ENCODE assay signal across 8 cellular contexts in the genomic region with DNA sequence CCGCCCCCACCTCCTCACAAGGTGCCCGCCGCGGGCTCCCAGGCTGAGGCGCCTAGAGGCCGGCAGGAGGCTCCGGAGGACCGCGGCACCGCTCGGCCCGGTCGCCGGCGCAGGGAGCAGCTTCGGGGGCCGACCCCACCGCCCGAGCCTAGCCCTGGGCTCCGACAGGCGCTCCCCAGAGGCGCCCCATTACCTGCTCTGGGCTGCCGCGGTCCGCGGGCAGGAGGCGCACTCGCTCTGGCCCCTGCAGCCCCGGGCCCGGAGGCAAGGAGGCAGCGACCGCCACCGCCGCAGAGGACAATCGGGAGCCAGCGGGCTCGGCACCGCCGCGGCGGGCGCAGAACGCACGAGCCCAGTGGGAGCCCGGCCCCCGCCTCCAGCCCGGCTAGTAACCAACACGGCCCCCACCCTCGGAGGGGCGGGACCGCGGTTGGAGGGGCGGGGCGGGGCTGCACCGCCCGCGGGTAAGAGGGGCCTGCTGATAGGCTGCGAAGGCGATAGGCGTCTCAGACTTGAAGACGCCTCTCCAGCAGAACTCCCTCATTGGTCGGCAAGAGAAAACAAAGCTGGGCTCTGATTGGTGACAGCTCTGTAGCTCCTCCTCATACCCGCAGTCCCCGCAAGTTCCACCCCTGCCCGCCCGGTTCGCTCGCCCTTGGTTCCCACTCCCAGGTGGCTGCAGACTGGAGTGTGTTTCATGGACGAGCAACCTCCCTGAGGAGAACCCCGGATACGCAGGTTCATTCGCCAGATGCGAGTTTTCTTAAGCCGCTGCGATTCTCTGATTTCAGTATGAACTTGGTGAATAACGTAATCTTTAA. TPM values are rescaled to one million over a fixed set of nuclear protein-coding genes. Genes with fewer than 3 reads are reported as not detected.
A peak's percentile ranks its signal among the peaks of the same experiment; 100 is the strongest.
DNase-seq lines count a peak whose midpoint lies in the region; ATAC-seq and TF ChIP-seq lines count a peak whose summit lies in the region.

A gene (minus strand): TSS at position 397 of the 821 bp plus-strand sequence. CDS start 64,460 bp downstream, outside the sequence.

- H4K20me1 ChIP-seq in GM23248 (ENCODE audit: insufficient read depth) (no peaks in the 10 kb centered on the region), Karpas-422 (ENCODE audit: insufficient read depth, low read depth, low read length) (no peaks in the 10 kb centered on the region; the same call in 1 of the 2 replicates)

- WGBS in GM23248 (ENCODE audit: low coverage in 1 of 2, low lambda C conversion rate in 2 of 2, missing lambda C conversion rate in 2 of 2), 2 experiments = 1 to 2% methylated on average over 26 to 47 of the region's 76 CpGs
- WGBS in esophagus muscularis mucosa = 0% methylated on average over 19 of the region's 76 CpGs

- intact Hi-C loops in esophagus muscularis mucosa (cut with DNase I) = loop anchor here (2.0 kb wide), 1 partner anchor 80 kb away; no protein-coding TSS in a partner anchor

- TF ChIP-seq CTCF in Peyer's patch (IDR thresholded peaks at IDR 0.05) (peak in 5 of 6 experiments; percentile 37 to 62 (median 50)), esophagus muscularis mucosa (IDR thresholded peaks at IDR 0.05) (peak; percentile 50 to 74 (median 65))

- peak; percentile 90 to 93 for ATAC-seq in activated T-cell treated with anti-CD3 and anti-CD28 coated beads, Interleukin-2, amount 50 U/mL, for 72 hours (replicated peaks in 1 of 2)

- H3K36me3 ChIP-seq in GM23248 (ENCODE audit: low read depth) (no peaks in the 10 kb centered on the region), Karpas-422 (ENCODE audit: insufficient read depth, low read length) (no peaks in the 10 kb centered on the region), Peyer's patch (no peaks in the 10 kb centered on the region), esophagus muscularis mucosa (no peaks in the 10 kb centered on the region), mucosa of stomach (ENCODE audit: control insufficient read depth, insufficient read depth, low read length) (no peaks in the 10 kb centered on the region)

- H3F3A ChIP-seq in GM23248 (ENCODE audit: insufficient read depth) = no peaks in the 10 kb centered on the region

- H3K9me3 ChIP-seq in GM23248 (ENCODE audit: low read depth) = no peaks in the 10 kb centered on the region
- no peaks in the 10 kb centered on the region for H3K9me3 ChIP-seq in Karpas-422 (ENCODE audit: low read length)
- no peaks in the 10 kb centered on the region for H3K9me3 ChIP-seq in Peyer's patch
- no peaks in the 10 kb centered on the region for H3K9me3 ChIP-seq in esophagus muscularis mucosa
- no peaks in the 10 kb centered on the region for H3K9me3 ChIP-seq in mucosa of stomach (ENCODE audit: control insufficient read depth, low read length)

- H3K4me1 ChIP-seq in GM23248 (ENCODE audit: insufficient read depth) (0 out of 2 replicates have a peak, but pooled peaks cover 4% of the 10 kb centered on the region), Karpas-422 (ENCODE audit: low read length) (peaks cover 11% of the 10 kb centered on the region), Peyer's patch (peaks cover 0 to 4% (median 0%) of the 10 kb centered on the region in 4 donors), esophagus muscularis mucosa (peaks cover 17 to 47% (median 42%) of the 10 kb centered on the region in 4 donors), mucosa of stomach (ENCODE audit: control insufficient read depth, insufficient read depth, low read length) (peaks cover 6% of the 10 kb centered on the region)

- H3K27ac Mint-ChIP-seq in activated T-cell treated with anti-CD3 and anti-CD28 coated beads, Interleukin-2, amount 50 U/mL, for 72 hours = peak within 1 kb of the TSS; percentile 42

- peak within 1 kb of the TSS; percentile 46; the same call in 1 of the 2 replicates for H3K9ac ChIP-seq in GM23248
- H3K9ac ChIP-seq in Karpas-422 (ENCODE audit: low read length) = peak within 1 kb of the TSS; percentile 58
- peak within 1 kb of the TSS; percentile 72 for H3K9ac ChIP-seq in mucosa of stomach (ENCODE audit: low read length)

- no peak within 1 kb of the TSS for H3K27ac ChIP-seq in GM23248
- H3K27ac ChIP-seq in Karpas-422 (ENCODE audit: low read length) = no peak within 1 kb of the TSS
- peak within 1 kb of the TSS; percentile 86 to 98 (median 96) for H3K27ac ChIP-seq in Peyer's patch
- peak within 1 kb of the TSS; percentile 90 to 95 (median 90) for H3K27ac ChIP-seq in esophagus muscularis mucosa (replicated peaks in 1 of 4)

- H3K4me3 ChIP-seq in GM23248 (peak within 1 kb of the TSS; percentile 80), Karpas-422 (ENCODE audit: low read length) (peak within 1 kb of the TSS; percentile 67), Peyer's patch (peak within 1 kb of the TSS; percentile 77 to 98 (median 92)), esophagus muscularis mucosa (peak within 1 kb of the TSS; percentile 69 to 96 (median 76)), mucosa of stomach (ENCODE audit: low read length) (no peak within 1 kb of the TSS)

- no peak for TF ChIP-seq EP300 in esophagus muscularis mucosa (IDR thresholded peaks at IDR 0.05)

- in situ Hi-C loops in GM23248 (cut with MboI) = no loop called here

- H3K9me2 ChIP-seq in GM23248 (ENCODE audit: insufficient read depth) = no peaks in the 10 kb centered on the region
- no peaks in the 10 kb centered on the region for H3K9me2 ChIP-seq in Karpas-422 (replicated peaks; ENCODE audit: insufficient read depth, low read length)

- peak; percentile 54 for DNase-seq in DMS79 (lab: John Stamatoyannopoulos, UW)
- DNase-seq in GM23248 = peak; percentile 98
- peak; percentile 97 for DNase-seq in Karpas-422
- DNase-seq in Peyer's patch = peak; percentile 95 to 99 (median 98)
- DNase-seq in activated T-cell treated with anti-CD3 and anti-CD28 coated beads, Interleukin-2, amount 50 U/mL, for 72 hours = peak; percentile 95 to 97
- DNase-seq in esophagus muscularis mucosa (ENCODE audit: extremely low spot score) = peak; percentile 99
- peak; percentile 86 to 94 for DNase-seq in stimulated activated CD8-positive, alpha-beta memory T cell treated with anti-CD3 and anti-CD28 coated beads, Interleukin-4, amount 100 ng/mL, for 4 hours (ENCODE audit: low read depth in 2 of 2, low spot score in 1 of 2)

- no peaks in the 10 kb centered on the region for H3K9me3 Mint-ChIP-seq in activated T-cell treated with anti-CD3 and anti-CD28 coated beads, Interleukin-2, amount 50 U/mL, for 72 hours

- H3K27me3 Mint-ChIP-seq in activated T-cell treated with anti-CD3 and anti-CD28 coated beads, Interleukin-2, amount 50 U/mL, for 72 hours (ENCODE audit: low read depth) = no peaks in the 10 kb centered on the region

- H3K27me3 ChIP-seq in GM23248 (replicated peaks; ENCODE audit: insufficient read depth) (peaks cover 42% of the 10 kb centered on the region), Karpas-422 (ENCODE audit: low read length) (no peaks in the 10 kb centered on the region), Peyer's patch (no peaks in the 10 kb centered on the region), esophagus muscularis mucosa (no peaks in the 10 kb centered on the region), mucosa of stomach (ENCODE audit: control insufficient read depth, insufficient read depth, low read length) (no peaks in the 10 kb centered on the region)

- TF ChIP-seq POLR2A in Peyer's patch (IDR thresholded peaks at IDR 0.05) = peak; percentile 37 to 62
- no peak for TF ChIP-seq POLR2A in esophagus muscularis mucosa (IDR thresholded peaks at IDR 0.05; ENCODE audit: low read depth)

- H2AFZ ChIP-seq in GM23248 = peak within 1 kb of the TSS; percentile 90
- peak within 1 kb of the TSS; percentile 96 for H2AFZ ChIP-seq in Karpas-422 (ENCODE audit: low read length)

- no peaks in the 10 kb centered on the region for H3K79me2 ChIP-seq in GM23248 (ENCODE audit: insufficient read depth)
- H3K79me2 ChIP-seq in Karpas-422 (ENCODE audit: low read length) = no peaks in the 10 kb centered on the region

- peak within 1 kb of the TSS; percentile 88 to 94 for H3K4me3 Mint-ChIP-seq in activated T-cell treated with anti-CD3 and anti-CD28 coated beads, Interleukin-2, amount 50 U/mL, for 72 hours

- H3K4me2 ChIP-seq in GM23248 (ENCODE audit: unreplicated experiment) (peak within 1 kb of the TSS; percentile 91), Karpas-422 (ENCODE audit: low read depth, low read length, poor library complexity, severe bottlenecking) (peak within 1 kb of the TSS; percentile 84)

- peaks cover 58% of the 10 kb centered on the region for H3K4me1 Mint-ChIP-seq in activated T-cell treated with anti-CD3 and anti-CD28 coated beads, Interleukin-2, amount 50 U/mL, for 72 hours (ENCODE audit: low read depth)

- H3K36me3 Mint-ChIP-seq in activated T-cell treated with anti-CD3 and anti-CD28 coated beads, Interleukin-2, amount 50 U/mL, for 72 hours (ENCODE audit: insufficient read depth in 2 of 2) = no peaks in the 10 kb centered on the region

RNA-seq across cellular contexts. Expression of the gene that starts here (rescaled TPM):
- total RNA-seq in GM23248 (2014; rRNA removed; shearing (Covaris generic)) = 0.65 TPM in 1 of 2 replicates, not detected in the other
- 0.09 and 0.35 TPM in 2 replicates for polyA plus RNA-seq in GM23248 (2016; fragmentation: Nextera tagmentation; extraction: Ambion mirVana)
- 0.47 and 0.56 TPM in 2 replicates for total RNA-seq in Karpas-422 (2014; rRNA removed; shearing (Covaris generic); ENCODE audit: low replicate concordance)
- 10 to 100 TPM in 3 of 4 donors, 1 to 10 TPM in 1; 9.9 to 15.4 (median 13.2) TPM for total RNA-seq in Peyer's patch
- 10 to 100 TPM; 16.3 to 28.1 TPM for total RNA-seq in activated T-cell treated with anti-CD3 and anti-CD28 coated beads, Interleukin-2, amount 50 U/mL, for 72 hours
- 10 to 100 TPM; 30.3 to 59.1 (median 49.3) TPM for total RNA-seq in esophagus muscularis mucosa

Comparison
In these comparisons a context has a peak if more than half of its experiments do, and no peak if none do; other contexts are left out.
1. Peak in DNase-seq, H3K4me3 ChIP-seq, H3K9ac ChIP-seq and H3K4me2 ChIP-seq in GM23248; RNA of the gene not detected or under 1 TPM.
2. Peak in DNase-seq, H3K4me3 ChIP-seq, H3K9ac ChIP-seq and H3K4me2 ChIP-seq in Karpas-422; RNA of the gene not detected or under 1 TPM.
3. H3K27ac ChIP-seq: peak in Peyer's patch (4 of 4) and esophagus muscularis mucosa (4 of 4); none in GM23248 (single experiment) and Karpas-422 (single experiment).
4. Peak in every context shown above with its lines, with median percentiles within 50 percentile points of each other: DNase-seq and H3K9ac ChIP-seq.